In the genomic region with DNA sequence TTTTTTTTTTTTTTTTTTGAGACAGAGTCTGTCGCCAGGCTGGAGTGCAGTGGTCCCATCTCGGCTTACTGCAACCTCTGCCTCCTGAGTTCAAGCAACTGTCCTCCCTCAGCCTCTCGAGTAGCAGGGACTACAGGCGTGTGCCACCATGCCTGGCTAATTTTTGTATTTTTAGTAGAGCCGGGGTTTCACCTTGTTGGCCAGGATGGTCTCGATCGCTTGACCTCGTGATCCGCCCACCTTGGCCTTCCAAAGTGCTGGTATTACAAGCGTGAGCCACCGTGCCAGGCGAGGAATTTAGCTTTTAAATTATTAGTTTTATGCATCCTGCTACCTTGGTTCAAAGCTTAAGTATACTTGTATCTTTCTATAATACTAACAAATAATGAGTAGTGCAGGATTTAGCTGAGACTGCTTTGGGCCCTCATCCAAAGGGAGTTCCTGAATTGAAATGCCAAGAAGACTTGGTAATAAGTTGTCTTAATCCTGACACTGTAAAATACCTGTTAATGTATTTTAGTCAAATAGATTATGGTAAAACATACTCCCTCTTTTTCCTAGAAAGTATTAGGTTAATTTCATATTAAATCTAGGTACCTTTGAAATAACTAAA, we compare ENCODE assay signal across 1 cellular context.
TF ChIP-seq lines count a peak whose summit lies in the region.

No MANE protein-coding gene starts in this region.

TF ChIP-seq in IMR-90, 13 proteins besides CTCF, POLR2A, EP300 and RAD21:
- TF ChIP-seq FOS (IDR thresholded peaks at IDR 0.05; ENCODE audit: low read depth, low read length) (no peak), CEBPB (IDR thresholded peaks at IDR 0.05; ENCODE audit: low read depth, low read length) (no peak), NFE2L2 (IDR thresholded peaks at IDR 0.05; ENCODE audit: low read depth, low read length) (no peak), RFX5 (IDR thresholded peaks at IDR 0.05; ENCODE audit: low read depth, low read length) (no peak), MAFK (IDR thresholded peaks at IDR 0.05; ENCODE audit: low read depth, low read length) (no peak)
- TF ChIP-seq, protein P1, sequence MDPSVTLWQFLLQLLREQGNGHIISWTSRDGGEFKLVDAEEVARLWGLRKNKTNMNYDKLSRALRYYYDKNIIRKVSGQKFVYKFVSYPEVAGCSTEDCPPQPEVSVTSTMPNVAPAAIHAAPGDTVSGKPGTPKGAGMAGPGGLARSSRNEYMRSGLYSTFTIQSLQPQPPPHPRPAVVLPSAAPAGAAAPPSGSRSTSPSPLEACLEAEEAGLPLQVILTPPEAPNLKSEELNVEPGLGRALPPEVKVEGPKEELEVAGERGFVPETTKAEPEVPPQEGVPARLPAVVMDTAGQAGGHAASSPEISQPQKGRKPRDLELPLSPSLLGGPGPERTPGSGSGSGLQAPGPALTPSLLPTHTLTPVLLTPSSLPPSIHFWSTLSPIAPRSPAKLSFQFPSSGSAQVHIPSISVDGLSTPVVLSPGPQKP (IDR thresholded peaks at IDR 0.05; ENCODE audit: borderline replicate concordance, low read depth, low read length): no peak
TF ChIP-seq in IMR-90: peak in this region for 0.
